ENCODE assay signal across 37 cellular contexts in the genomic region with DNA sequence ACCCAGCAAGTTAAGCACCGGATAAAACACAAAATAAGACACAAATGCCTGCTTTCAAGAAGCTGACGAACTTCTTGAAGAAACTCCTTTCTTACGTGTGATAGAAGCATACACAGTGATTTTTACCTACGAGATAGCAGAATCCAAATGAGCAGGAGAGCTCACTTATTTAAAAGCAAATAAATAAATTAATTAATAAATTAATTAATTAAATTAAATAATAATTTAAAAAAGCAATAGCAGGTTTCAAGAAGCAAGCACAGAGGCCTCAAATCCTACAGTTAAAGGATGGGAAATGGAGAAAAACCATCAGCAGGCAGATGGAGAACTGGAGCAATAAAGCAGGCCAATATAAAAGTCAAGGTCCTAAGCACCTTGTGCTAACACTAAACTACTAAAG. TPM values are rescaled to one million over a fixed set of nuclear protein-coding genes. Genes with fewer than 3 reads are reported as not detected.
"Had no signal": no experiment of that assay in that cellular context is flagged by ENCODE, and none has a peak within 500 bp of the region (broad histone marks: within the 10 kb centered on the region; RNA-seq: fewer than 3 reads in every experiment).

No MANE protein-coding gene starts in this region.

- ATAC-seq: activated naive CD4-positive, alpha-beta T cell treated with anti-CD3 and anti-CD28 coated beads, Interleukin-2, amount 50 U/mL, for 72 hours; activated naive CD8-positive, alpha-beta T cell treated with anti-CD3 and anti-CD28 coated beads, Interleukin-2, amount 50 U/mL, for 24 hours; activated T-cell treated with anti-CD3 and anti-CD28 coated beads, Interleukin-2, amount 50 U/mL, for 4 hours; activated T-cell treated with anti-CD3 and anti-CD28 coated beads, Interleukin-2, amount 50 U/mL, for 72 hours; activated T-helper 17 cell treated with anti-CD3 and anti-CD28 coated beads, Interleukin-2, amount 50 U/mL, for 72 hours; body of pancreas had no signal

- H3K4me3 Mint-ChIP-seq: activated naive CD4-positive, alpha-beta T cell treated with anti-CD3 and anti-CD28 coated beads for 36 hours; activated naive CD4-positive, alpha-beta T cell treated with anti-CD3 and anti-CD28 coated beads, Interleukin-2, amount 10 ng/mL, durations not matched to agents 7 days and 5 days; activated naive CD4-positive, alpha-beta T cell treated with anti-CD3 and anti-CD28 coated beads, Interleukin-2, amount 50 U/mL, for 24 hours; activated naive CD8-positive, alpha-beta T cell; activated naive CD8-positive, alpha-beta T cell treated with anti-CD3 and anti-CD28 coated beads for 36 hours; activated naive CD8-positive, alpha-beta T cell treated with anti-CD3 and anti-CD28 coated beads, Interleukin-2, amount 10 ng/mL, durations not matched to agents 7 days and 5 days; activated naive CD8-positive, alpha-beta T cell treated with anti-CD3 and anti-CD28 coated beads, Interleukin-2, amount 50 U/mL, for 24 hours; activated T-cell treated with anti-CD3 and anti-CD28 coated beads, Interleukin-2, amount 50 U/mL, for 24 hours; activated T-cell treated with anti-CD3 and anti-CD28 coated beads, Interleukin-2, amount 50 U/mL, for 4 hours; activated T-cell treated with anti-CD3 and anti-CD28 coated beads, Interleukin-2, amount 50 U/mL, for 72 hours; activated T-helper 1 cell treated with anti-CD3 and anti-CD28 coated beads, Interleukin-12 subunit alpha, Interleukin-12 subunit beta, Interleukin-2, Interleukin-4 antibody, amounts not matched to agents 30 ng/mL and 10 ng/mL and 1 ng/mL, durations not matched to agents 14 hours and 24 hours and 36 hours; activated T-helper 17 cell treated with anti-CD3 and anti-CD28 coated beads, Interleukin-2, amount 50 U/mL, for 72 hours; brain; central memory CD8-positive, alpha-beta T cell had no signal

- H3K4me1 Mint-ChIP-seq: activated naive CD4-positive, alpha-beta T cell treated with anti-CD3 and anti-CD28 coated beads, Interleukin-2, amount 50 U/mL, for 24 hours; activated naive CD8-positive, alpha-beta T cell treated with anti-CD3 and anti-CD28 coated beads, Interleukin-2, amount 50 U/mL, for 24 hours; central memory CD8-positive, alpha-beta T cell had no signal

- H3K27me3 Mint-ChIP-seq: activated naive CD4-positive, alpha-beta T cell treated with anti-CD3 and anti-CD28 coated beads, Interleukin-2, amount 10 ng/mL, durations not matched to agents 7 days and 5 days; activated naive CD4-positive, alpha-beta T cell treated with anti-CD3 and anti-CD28 coated beads, Interleukin-2, amount 50 U/mL, for 24 hours; activated naive CD8-positive, alpha-beta T cell; activated naive CD8-positive, alpha-beta T cell treated with anti-CD3 and anti-CD28 coated beads for 36 hours; activated naive CD8-positive, alpha-beta T cell treated with anti-CD3 and anti-CD28 coated beads, Interleukin-2, amount 10 ng/mL, durations not matched to agents 7 days and 5 days; activated naive CD8-positive, alpha-beta T cell treated with anti-CD3 and anti-CD28 coated beads, Interleukin-2, amount 50 U/mL, for 24 hours; activated T-cell treated with anti-CD3 and anti-CD28 coated beads, Interleukin-2, amount 50 U/mL, for 24 hours; activated T-helper 17 cell treated with anti-CD3 and anti-CD28 coated beads, Interleukin-2, amount 50 U/mL, for 72 hours; brain; central memory CD8-positive, alpha-beta T cell had no signal

- H3K9me3 ChIP-seq: adrenal gland, ascending aorta, body of pancreas, breast epithelium had no signal

- H3K27ac Mint-ChIP-seq: activated naive CD4-positive, alpha-beta T cell treated with anti-CD3 and anti-CD28 coated beads for 36 hours; activated naive CD4-positive, alpha-beta T cell treated with anti-CD3 and anti-CD28 coated beads, Interleukin-2, amount 10 ng/mL, durations not matched to agents 7 days and 5 days; activated naive CD4-positive, alpha-beta T cell treated with anti-CD3 and anti-CD28 coated beads, Interleukin-2, amount 50 U/mL, for 24 hours; activated naive CD4-positive, alpha-beta T cell treated with anti-CD3 and anti-CD28 coated beads, Interleukin-2, amount 50 U/mL, for 72 hours; activated naive CD8-positive, alpha-beta T cell; activated naive CD8-positive, alpha-beta T cell treated with anti-CD3 and anti-CD28 coated beads for 36 hours; activated naive CD8-positive, alpha-beta T cell treated with anti-CD3 and anti-CD28 coated beads, Interleukin-2, amount 10 ng/mL, durations not matched to agents 7 days and 5 days; activated naive CD8-positive, alpha-beta T cell treated with anti-CD3 and anti-CD28 coated beads, Interleukin-2, amount 50 U/mL, for 24 hours; activated T-cell treated with anti-CD3 and anti-CD28 coated beads, Interleukin-2, amount 50 U/mL, for 24 hours; activated T-cell treated with anti-CD3 and anti-CD28 coated beads, Interleukin-2, amount 50 U/mL, for 72 hours; activated T-helper 1 cell treated with anti-CD3 and anti-CD28 coated beads, Interleukin-12 subunit alpha, Interleukin-12 subunit beta, Interleukin-2, Interleukin-4 antibody, amounts not matched to agents 30 ng/mL and 10 ng/mL and 1 ng/mL, durations not matched to agents 14 hours and 24 hours and 36 hours; activated T-helper 17 cell treated with anti-CD3 and anti-CD28 coated beads, Interleukin-2, amount 50 U/mL, for 72 hours; activated T-helper 2 cell treated with anti-CD3 and anti-CD28 coated beads, Interferon-gamma antibody, Interleukin-2, Interleukin-4, amounts not matched to agents 10 μg/mL and 5 μg/mL and 100 μg/mL, durations not matched to agents 14 hours and 24 hours and 36 hours; brain had no signal

- DNase-seq: activated effector memory CD4-positive, alpha-beta T cell treated with anti-CD3 and anti-CD28 coated beads, Interleukin-2, amount 50 U/mL, for 16 hours; activated effector memory CD4-positive, alpha-beta T cell treated with Interleukin-2 at 50 U/mL for 16 hours; activated gamma-delta T cell; activated gamma-delta T cell treated with Interleukin-2 at 50 U/mL for 16 hours; activated naive CD4-positive, alpha-beta T cell; activated naive CD4-positive, alpha-beta T cell treated with anti-CD3 and anti-CD28 coated beads for 36 hours; activated naive CD4-positive, alpha-beta T cell treated with anti-CD3 and anti-CD28 coated beads, Interleukin-2, amount 10 ng/mL, durations not matched to agents 7 days and 5 days; activated naive CD4-positive, alpha-beta T cell treated with anti-CD3 and anti-CD28 coated beads, Interleukin-2, amount 50 U/mL, for 16 hours; activated naive CD4-positive, alpha-beta T cell treated with Interleukin-2 at 50 U/mL for 16 hours; activated naive CD8-positive, alpha-beta T cell treated with anti-CD3 and anti-CD28 coated beads for 36 hours; activated naive CD8-positive, alpha-beta T cell treated with anti-CD3 and anti-CD28 coated beads, Interleukin-2, amount 10 ng/mL, durations not matched to agents 7 days and 5 days; activated naive CD8-positive, alpha-beta T cell treated with anti-CD3 and anti-CD28 coated beads, Interleukin-2, amount 50 U/mL, for 24 hours; activated T-cell treated with anti-CD3 and anti-CD28 coated beads, Interleukin-2, amount 50 U/mL, for 1 hour; activated T-cell treated with anti-CD3 and anti-CD28 coated beads, Interleukin-2, amount 50 U/mL, for 24 hours; activated T-cell treated with anti-CD3 and anti-CD28 coated beads, Interleukin-2, amount 50 U/mL, for 4 hours; activated T-cell treated with anti-CD3 and anti-CD28 coated beads, Interleukin-2, amount 50 U/mL, for 48 hours; activated T-cell treated with anti-CD3 and anti-CD28 coated beads, Interleukin-2, amount 50 U/mL, for 72 hours; adrenal gland; amniotic stem cell; amygdala; anterior cingulate cortex; aorta; body of pancreas; brain microvascular endothelial cell; caudate nucleus; central memory CD4-positive, alpha-beta T cell; cerebellar nuclear complex had no signal

- H3K9me3 Mint-ChIP-seq: activated naive CD4-positive, alpha-beta T cell treated with anti-CD3 and anti-CD28 coated beads for 36 hours; activated naive CD4-positive, alpha-beta T cell treated with anti-CD3 and anti-CD28 coated beads, Interleukin-2, amount 10 ng/mL, durations not matched to agents 7 days and 5 days; activated naive CD4-positive, alpha-beta T cell treated with anti-CD3 and anti-CD28 coated beads, Interleukin-2, amount 50 U/mL, for 24 hours; activated naive CD4-positive, alpha-beta T cell treated with anti-CD3 and anti-CD28 coated beads, Interleukin-2, amount 50 U/mL, for 72 hours; activated naive CD8-positive, alpha-beta T cell treated with anti-CD3 and anti-CD28 coated beads for 36 hours; activated naive CD8-positive, alpha-beta T cell treated with anti-CD3 and anti-CD28 coated beads, Interleukin-2, amount 10 ng/mL, durations not matched to agents 7 days and 5 days; activated naive CD8-positive, alpha-beta T cell treated with anti-CD3 and anti-CD28 coated beads, Interleukin-2, amount 50 U/mL, for 24 hours; activated T-cell treated with anti-CD3 and anti-CD28 coated beads, Interleukin-2, amount 50 U/mL, for 24 hours; activated T-cell treated with anti-CD3 and anti-CD28 coated beads, Interleukin-2, amount 50 U/mL, for 4 hours; activated T-cell treated with anti-CD3 and anti-CD28 coated beads, Interleukin-2, amount 50 U/mL, for 72 hours; activated T-helper 1 cell treated with anti-CD3 and anti-CD28 coated beads, Interleukin-12 subunit alpha, Interleukin-12 subunit beta, Interleukin-2, Interleukin-4 antibody, amounts not matched to agents 30 ng/mL and 10 ng/mL and 1 ng/mL, durations not matched to agents 14 hours and 24 hours and 36 hours; activated T-helper 17 cell treated with anti-CD3 and anti-CD28 coated beads, Interleukin-2, amount 50 U/mL, for 72 hours; activated T-helper 2 cell treated with anti-CD3 and anti-CD28 coated beads, Interferon-gamma antibody, Interleukin-2, Interleukin-4, amounts not matched to agents 10 μg/mL and 5 μg/mL and 100 μg/mL, durations not matched to agents 14 hours and 24 hours and 36 hours; brain; central memory CD8-positive, alpha-beta T cell had no signal

RNA-seq across cellular contexts. Expression of a gene that starts 24.5 kb away (rescaled TPM):
- total RNA-seq: activated T-helper 2 cell treated with anti-CD3 and anti-CD28 coated beads, Interferon-gamma antibody, Interleukin-2, Interleukin-4, amounts not matched to agents 10 μg/mL and 5 μg/mL and 100 μg/mL, durations not matched to agents 14 hours and 24 hours and 36 hours; ascending aorta had no signal
